Comparison of ENCODE assay signal across 9 cellular contexts in genomic region chr15:61226313-61227250, GRCh38. TPM values are rescaled to one million over a fixed set of nuclear protein-coding genes. Genes with fewer than 3 reads are reported as not detected.
DNase-seq lines count a peak whose midpoint lies in the region; ATAC-seq, FAIRE-seq and TF ChIP-seq lines count a peak whose summit lies in the region.
"Had no signal": no experiment of that assay in that cellular context is flagged by ENCODE, and none has a peak within 500 bp of the region (broad histone marks: within the 10 kb centered on the region; RNA-seq: fewer than 3 reads in every experiment).

No MANE protein-coding gene starts in this region.

- H3K27ac ChIP-seq in rectal smooth muscle tissue (ENCODE audit: low read depth, low read length), result peak overlapping the region; percentile 2

- ATAC-seq in T-helper 17 cell, result no peak
- no peak for ATAC-seq in HG02885 (IDR thresholded peaks at IDR 0.05; ENCODE audit: poor library complexity, unreplicated experiment)
- ATAC-seq in HG02798 (IDR thresholded peaks at IDR 0.05; ENCODE audit: poor library complexity, unreplicated experiment), result no peak

- H3K36me3 ChIP-seq in rectal smooth muscle tissue (ENCODE audit: control insufficient read depth, insufficient read depth, low read length), result no peaks in the 10 kb centered on the region

- TF ChIP-seq POLR2A in H54 (IDR thresholded peaks at IDR 0.05; ENCODE audit: low read depth, low read length), result no peak

- FAIRE-seq in H54 (lab: Jason Lieb, UNC), result no peak

- H3K27me3 Mint-ChIP-seq in T-helper 17 cell, result peaks cover 78% of the 10 kb centered on the region

- peaks cover 13% of the 10 kb centered on the region for H3K4me1 Mint-ChIP-seq in T-helper 17 cell

- peaks cover 6% of the 10 kb centered on the region for H3K36me3 Mint-ChIP-seq in T-helper 17 cell (ENCODE audit: low read depth)

- peaks cover 8% of the 10 kb centered on the region for H3K4me1 ChIP-seq in rectal smooth muscle tissue (ENCODE audit: control insufficient read depth, insufficient read depth, low read length)

- H3K27ac Mint-ChIP-seq in T-helper 17 cell, result no peak overlapping the region

- no peaks in the 10 kb centered on the region for H3K27me3 ChIP-seq in rectal smooth muscle tissue (ENCODE audit: control insufficient read depth, insufficient read depth, low read length)

- no peaks in the 10 kb centered on the region for H3K9me3 ChIP-seq in T-helper 17 cell (ENCODE audit: control insufficient read depth, low read length, poor library complexity, severe bottlenecking)

- no peak overlapping the region for H3K9ac ChIP-seq in rectal smooth muscle tissue (ENCODE audit: low read length)

- intact Hi-C loops in head of caudate nucleus (cut with DNase I), result no loop called here

- H3K4me3 Mint-ChIP-seq in T-helper 17 cell, result peak overlapping the region; percentile 43

- H3K4me3 ChIP-seq in rectal smooth muscle tissue (ENCODE audit: low read length), result peak overlapping the region; percentile 77

- DNase-seq in D341Med (ENCODE audit: low spot score) (peak; percentile 35), T-helper 17 cell (no peak), head of caudate nucleus (peak in 41 of 42 donors; percentile 18 to 76 (median 49)), H54 (ENCODE audit: insufficient read length, low spot score) (no peak)
- no peak for DNase-seq in activated naive CD4-positive, alpha-beta T cell treated with anti-CD3 and anti-CD28 coated beads, Interleukin-2, amount 50 U/mL, for 16 hours
- DNase-seq: activated naive CD4-positive, alpha-beta T cell treated with Interleukin-2 at 50 U/mL for 16 hours had no signal

RNA-seq across cellular contexts. Expression of gene RORA, which starts 2.5 kb away (rescaled TPM):
- total RNA-seq in T-helper 17 cell, result 100 to 1,000 TPM; 335 to 365 TPM

Comparison
In these comparisons a context has a peak if more than half of its experiments do, and no peak if none do; other contexts are left out.
1. DNase-seq: peak in D341Med (single experiment) and head of caudate nucleus (41 of 42); none in T-helper 17 cell (0 of 3), H54 (single experiment) and activated naive CD4-positive, alpha-beta T cell treated with anti-CD3 and anti-CD28 coated beads, Interleukin-2, amount 50 U/mL, for 16 hours (single experiment).